Comparison of ENCODE assay signal across 25 cellular contexts in genomic region chr14:73441286-73441685, GRCh38. TPM values are rescaled to one million over a fixed set of nuclear protein-coding genes. Genes with fewer than 3 reads are reported as not detected.
DNase-seq lines count a peak whose midpoint lies in the region; ATAC-seq and TF ChIP-seq lines count a peak whose summit lies in the region.
"Had no signal": no experiment of that assay in that cellular context is flagged by ENCODE, and none has a peak within 500 bp of the region (broad histone marks: within the 10 kb centered on the region; RNA-seq: fewer than 3 reads in every experiment).

No MANE protein-coding gene starts in this region.

- no peak overlapping the region for H3K27ac ChIP-seq in DOHH2 (ENCODE audit: low read depth, low read length)
- H3K27ac ChIP-seq in Karpas-422 (ENCODE audit: low read length), result no peak overlapping the region
- H3K27ac ChIP-seq: A549; BLaER1 treated with 17β-estradiol and CSF1 and Interleukin-3, amounts not matched to agents 10 nM and 100 nM; KMS-11 had no signal

- no peak overlapping the region for H3K4me3 Mint-ChIP-seq in WTC11
- no peak overlapping the region for H3K4me3 Mint-ChIP-seq in progenitor cell of endocrine pancreas (ENCODE audit: low read depth)
- H3K4me3 Mint-ChIP-seq: CD4-positive, alpha-beta memory T cell; GM23338 had no signal

- H3K79me2 ChIP-seq in DOHH2 (ENCODE audit: control insufficient read depth, low read length) (peaks cover 94% of the 10 kb centered on the region), Karpas-422 (ENCODE audit: low read length) (peaks cover 67% of the 10 kb centered on the region)

- H3K4me3 ChIP-seq in DOHH2 (ENCODE audit: low read length) (peak overlapping the region; percentile 45), Karpas-422 (ENCODE audit: low read length) (no peak overlapping the region)
- H3K4me3 ChIP-seq: A549; BLaER1 treated with 17β-estradiol and CSF1 and Interleukin-3, amounts not matched to agents 10 nM and 100 nM; GM23338; HAP-1 had no signal

- no peak for TF ChIP-seq CTCF in DOHH2 (IDR thresholded peaks at IDR 0.05; ENCODE audit: low read depth, low read length, poor library complexity, severe bottlenecking)
- no peak for TF ChIP-seq CTCF in WTC11 (IDR thresholded peaks at IDR 0.05)
- no peak for TF ChIP-seq CTCF in progenitor cell of endocrine pancreas (IDR thresholded peaks at IDR 0.05; ENCODE audit: unreplicated experiment)

- DNase-seq in Karpas-422, result no peak
- no peak for DNase-seq in WTC11 (ENCODE audit: low spot score)
- DNase-seq in progenitor cell of endocrine pancreas (ENCODE audit: low spot score, unreplicated experiment), result no peak
- no peak for DNase-seq in hippocampal formation (lab: John Stamatoyannopoulos, UW)
- no peak for DNase-seq in EL
- DNase-seq in posterior cingulate gyrus, result no peak
- DNase-seq: AML-193; Caco-2; CD4-positive, alpha-beta memory T cell; DMS79; NCI-H1048; NCI-H1417; NCI-H1694; NCI-H2029 treated with DMSO at 0.1 percent for 48 hours; NCI-H446 treated with DMSO at 0.1 percent for 48 hours; SIG-M5; SK-N-SH; SW 1271 had no signal

- H3K9me3 Mint-ChIP-seq in WTC11, result no peaks in the 10 kb centered on the region
- no peaks in the 10 kb centered on the region for H3K9me3 Mint-ChIP-seq in progenitor cell of endocrine pancreas (ENCODE audit: low read depth)
- H3K9me3 Mint-ChIP-seq: CD4-positive, alpha-beta memory T cell; GM23338; IgD-negative memory B cell had no signal

- H3K36me3 ChIP-seq in DOHH2 (ENCODE audit: control insufficient read depth, low read length) (no peaks in the 10 kb centered on the region), Karpas-422 (ENCODE audit: insufficient read depth, low read length) (no peaks in the 10 kb centered on the region)
- H3K36me3 ChIP-seq: HAP-1 had no signal

- ATAC-seq in WTC11, result no peak
- ATAC-seq: A549, GM23338 had no signal

- H3K27ac Mint-ChIP-seq in WTC11, result no peak overlapping the region
- peak overlapping the region; percentile 73 for H3K27ac Mint-ChIP-seq in progenitor cell of endocrine pancreas
- H3K27ac Mint-ChIP-seq: GM23338, IgD-negative memory B cell had no signal

- intact Hi-C loops in posterior cingulate gyrus (cut with DNase I), result no loop called here

- POLR2A ChIA-PET in WTC11 (lab: Charles Lee), result interaction anchor here (0.6 kb wide), 1 partner anchor 46 kb away, joined by 4 read pairs; no protein-coding TSS in a partner anchor

- CTCF ChIA-PET in WTC11 (lab: Charles Lee), result interaction anchor here (0.8 to 1.3 kb wide), 4 partner anchors 17 to 209 kb away, joined by 3 to 6 read pairs (median 4); partner anchors contain the start of gene NUMB

- H3K9me2 ChIP-seq in DOHH2 (replicated peaks; ENCODE audit: control insufficient read depth, low read length) (no peaks in the 10 kb centered on the region), Karpas-422 (replicated peaks; ENCODE audit: insufficient read depth, low read length) (no peaks in the 10 kb centered on the region)
- H3K9me2 ChIP-seq: SK-N-SH had no signal

- no peaks in the 10 kb centered on the region for H3K27me3 ChIP-seq in DOHH2 (ENCODE audit: control insufficient read depth, low read length)
- H3K27me3 ChIP-seq in Karpas-422 (ENCODE audit: low read length), result no peaks in the 10 kb centered on the region
- H3K27me3 ChIP-seq: BLaER1 treated with 17β-estradiol and CSF1 and Interleukin-3, amounts not matched to agents 10 nM and 100 nM had no signal

- H3K4me1 Mint-ChIP-seq in WTC11, result no peaks in the 10 kb centered on the region
- peaks cover 1% of the 10 kb centered on the region for H3K4me1 Mint-ChIP-seq in progenitor cell of endocrine pancreas (ENCODE audit: low read depth)
- H3K4me1 Mint-ChIP-seq: GM23338 had no signal

- H4K20me1 ChIP-seq in DOHH2 (ENCODE audit: control insufficient read depth, insufficient read depth, low read depth, low read length) (no peaks in the 10 kb centered on the region), Karpas-422 (ENCODE audit: insufficient read depth, low read depth, low read length) (peaks cover 27% of the 10 kb centered on the region)

- peaks cover 4% of the 10 kb centered on the region; the same call in 1 of the 2 replicates for H3F3A ChIP-seq in DOHH2 (ENCODE audit: control insufficient read depth, insufficient read depth)

- no peak overlapping the region for H2AFZ ChIP-seq in Karpas-422 (ENCODE audit: low read length)
- H2AFZ ChIP-seq: GM23338 had no signal

- H3K4me1 ChIP-seq in DOHH2 (ENCODE audit: control insufficient read depth, low read length), result peaks cover 37% of the 10 kb centered on the region
- H3K4me1 ChIP-seq in Karpas-422 (ENCODE audit: low read length), result peaks cover 18% of the 10 kb centered on the region

- no peak overlapping the region for H3K9ac ChIP-seq in Karpas-422 (ENCODE audit: low read length)
- H3K9ac ChIP-seq: BLaER1 treated with 17β-estradiol and CSF1 and Interleukin-3, amounts not matched to agents 10 nM and 100 nM; KMS-11; SK-N-SH had no signal

- H3K4me2 ChIP-seq in DOHH2 (ENCODE audit: low read length) (peak overlapping the region; percentile 56), Karpas-422 (ENCODE audit: low read depth, low read length, poor library complexity, severe bottlenecking) (peak overlapping the region; percentile 16)
- H3K4me2 ChIP-seq: A549, GM23338, KMS-11, SK-N-SH had no signal

- no peaks in the 10 kb centered on the region for H3K36me3 Mint-ChIP-seq in WTC11
- H3K36me3 Mint-ChIP-seq in progenitor cell of endocrine pancreas (ENCODE audit: insufficient read depth), result no peaks in the 10 kb centered on the region

- no peaks in the 10 kb centered on the region for H3K27me3 Mint-ChIP-seq in WTC11 (ENCODE audit: low read depth)
- no peaks in the 10 kb centered on the region for H3K27me3 Mint-ChIP-seq in progenitor cell of endocrine pancreas
- H3K27me3 Mint-ChIP-seq: CD4-positive, alpha-beta memory T cell; IgD-negative memory B cell had no signal

- H3K9me3 ChIP-seq in DOHH2 (ENCODE audit: control insufficient read depth, insufficient read depth, low read length) (no peaks in the 10 kb centered on the region), Karpas-422 (ENCODE audit: low read length) (no peaks in the 10 kb centered on the region)
- H3K9me3 ChIP-seq: A549; BLaER1 treated with 17β-estradiol and CSF1 and Interleukin-3, amounts not matched to agents 10 nM and 100 nM; Caco-2; HAP-1; SK-N-SH had no signal

TF ChIP-seq in WTC11, 78 proteins besides CTCF, POLR2A, EP300 and RAD21:
- peak; percentile 75; the same call in 1 of the 2 replicates for TF ChIP-seq ZNF121 (CRISPR knock-in tag; IDR thresholded peaks at IDR 0.05)
- TF ChIP-seq ATF6 (CRISPR knock-in tag; IDR thresholded peaks at IDR 0.05), result no peak
- TF ChIP-seq TEAD4 (CRISPR knock-in tag; IDR thresholded peaks at IDR 0.05), result no peak
- no peak for TF ChIP-seq TCF7 (CRISPR knock-in tag; IDR thresholded peaks at IDR 0.05; ENCODE audit: low read depth)
- TF ChIP-seq GTF2I (CRISPR knock-in tag; conservative IDR thresholded peaks at IDR 0.05), result no peak
- no peak for TF ChIP-seq ZNF512 (CRISPR knock-in tag; IDR thresholded peaks at IDR 0.05; ENCODE audit: borderline replicate concordance)
- no peak for TF ChIP-seq KAT7 (CRISPR knock-in tag; IDR thresholded peaks at IDR 0.05; ENCODE audit: borderline replicate concordance)

RNA-seq across cellular contexts. Expression of gene NUMB, which starts 17.1 kb away (rescaled TPM):
- 36.0 and 41.1 TPM in 2 replicates for total RNA-seq in Karpas-422 (2014; rRNA removed; shearing (Covaris generic); ENCODE audit: low replicate concordance)
- total RNA-seq in WTC11 (2021) (42.0 to 54.0 TPM (median 53.8 TPM) in 3 replicates), progenitor cell of endocrine pancreas (88.8 and 92.4 TPM in 2 replicates)

RNA-seq across cellular contexts. Expression of gene RIOX1, which starts 49.4 kb away (rescaled TPM):
- 23.1 and 36.8 TPM in 2 replicates for total RNA-seq in Karpas-422 (2014; rRNA removed; shearing (Covaris generic); ENCODE audit: low replicate concordance)
- total RNA-seq in WTC11 (2021) (27.1 to 29.3 TPM (median 28.0 TPM) in 3 replicates), progenitor cell of endocrine pancreas (15.3 and 16.5 TPM in 2 replicates)
